ENCODE assay signal across 11 cellular contexts in genomic region chr13:42876810-42877550, GRCh38.
DNase-seq lines count a peak whose midpoint lies in the region; ATAC-seq and TF ChIP-seq lines count a peak whose summit lies in the region.
"Had no signal": no experiment of that assay in that cellular context is flagged by ENCODE, and none has a peak within 500 bp of the region (broad histone marks: within the 10 kb centered on the region; RNA-seq: fewer than 3 reads in every experiment).

No MANE protein-coding gene starts in this region.

- no peak for DNase-seq in activated naive CD4-positive, alpha-beta T cell treated with anti-CD3 and anti-CD28 coated beads, Interleukin-2, amount 50 U/mL, for 72 hours (ENCODE audit: low spot score in 2 of 2)
- no peak for DNase-seq in activated naive CD4-positive, alpha-beta T cell treated with Interleukin-2 at 50 U/mL for 16 hours
- DNase-seq in OCI-M1 (lab: John Stamatoyannopoulos, UW): peak; percentile 28
- peak; percentile 84 for DNase-seq in fibroblast of the aortic adventitia (ENCODE audit: low read depth)
- no peak for DNase-seq in type B pancreatic cell (ENCODE audit: extremely low spot score, unreplicated experiment)
- no peak for DNase-seq in midbrain (lab: John Stamatoyannopoulos, UW)
- no peak for DNase-seq in NCI-H2171 treated with DMSO at 0.1 percent for 48 hours (lab: John Stamatoyannopoulos, UW)
- DNase-seq: CD4-positive, alpha-beta memory T cell; NCI-H1694 treated with DMSO at 0.1 percent for 48 hours; uterus had no signal

- peaks cover 23% of the 10 kb centered on the region for H3K27me3 Mint-ChIP-seq in type B pancreatic cell

- no peaks in the 10 kb centered on the region for H3K9me3 Mint-ChIP-seq in activated naive CD4-positive, alpha-beta T cell treated with anti-CD3 and anti-CD28 coated beads, Interleukin-2, amount 50 U/mL, for 72 hours
- peaks cover 4% of the 10 kb centered on the region for H3K9me3 Mint-ChIP-seq in type B pancreatic cell
- H3K9me3 Mint-ChIP-seq: CD4-positive, alpha-beta memory T cell had no signal

- no peak overlapping the region for H3K4me3 ChIP-seq in fibroblast of the aortic adventitia (ENCODE audit: low read depth, low read length)
- H3K4me3 ChIP-seq: uterus had no signal

- peaks cover 0 to 9% of the 10 kb centered on the region in 2 donors for H3K36me3 Mint-ChIP-seq in activated naive CD4-positive, alpha-beta T cell treated with anti-CD3 and anti-CD28 coated beads, Interleukin-2, amount 50 U/mL, for 72 hours
- no peaks in the 10 kb centered on the region for H3K36me3 Mint-ChIP-seq in type B pancreatic cell

- peak; percentile 68 to 85 for ATAC-seq in activated naive CD4-positive, alpha-beta T cell treated with anti-CD3 and anti-CD28 coated beads, Interleukin-2, amount 50 U/mL, for 72 hours
- ATAC-seq in HG02588 (IDR thresholded peaks at IDR 0.05; ENCODE audit: unreplicated experiment): no peak

- no peak for TF ChIP-seq CTCF in fibroblast of the aortic adventitia (IDR thresholded peaks at IDR 0.05; ENCODE audit: insufficient read depth, low read length)
- no peak for TF ChIP-seq CTCF in type B pancreatic cell (conservative IDR thresholded peaks at IDR 0.05)

- H3K4me3 Mint-ChIP-seq in type B pancreatic cell: peak overlapping the region; percentile 12
- H3K4me3 Mint-ChIP-seq: CD4-positive, alpha-beta memory T cell had no signal

- H3K27ac Mint-ChIP-seq in activated naive CD4-positive, alpha-beta T cell treated with anti-CD3 and anti-CD28 coated beads, Interleukin-2, amount 50 U/mL, for 72 hours: no peak overlapping the region
- H3K27ac Mint-ChIP-seq in type B pancreatic cell: peak overlapping the region; percentile 25

- H3K4me1 Mint-ChIP-seq in type B pancreatic cell (ENCODE audit: unreplicated experiment): peaks cover 39% of the 10 kb centered on the region

Comparison
In these comparisons a context has a peak if more than half of its experiments do, and no peak if none do; other contexts are left out.
1. DNase-seq: peak in OCI-M1 (single experiment) and fibroblast of the aortic adventitia (single experiment); none in activated naive CD4-positive, alpha-beta T cell treated with anti-CD3 and anti-CD28 coated beads, Interleukin-2, amount 50 U/mL, for 72 hours (0 of 2), activated naive CD4-positive, alpha-beta T cell treated with Interleukin-2 at 50 U/mL for 16 hours (single experiment), type B pancreatic cell (single experiment), midbrain (single experiment) and NCI-H2171 treated with DMSO at 0.1 percent for 48 hours (single experiment).